Comparison of ENCODE assay signal across 7 cellular contexts in the genomic region with DNA sequence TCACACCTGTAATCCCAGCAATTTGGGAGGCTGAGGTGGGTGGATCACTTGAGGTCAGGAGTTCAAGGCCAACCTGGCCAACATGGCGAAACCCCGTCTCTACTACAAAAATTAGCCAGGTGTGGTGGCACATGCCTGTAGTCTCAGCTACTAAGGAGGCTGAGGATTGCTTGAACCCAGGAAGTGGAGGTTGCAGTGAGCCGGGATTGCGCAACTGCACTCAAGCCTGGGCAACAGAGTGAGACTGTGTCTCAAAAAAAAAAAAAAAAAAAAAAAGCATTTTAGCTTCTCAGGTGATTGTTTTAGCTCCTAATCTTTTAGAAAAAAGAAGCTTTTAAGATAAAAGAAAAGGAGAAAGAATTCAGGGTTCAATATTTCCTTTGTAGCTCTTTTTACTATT. TPM values are rescaled to one million over a fixed set of nuclear protein-coding genes. Genes with fewer than 3 reads are reported as not detected.
A peak's percentile ranks its signal among the peaks of the same experiment; 100 is the strongest.
DNase-seq lines count a peak whose midpoint lies in the region; ATAC-seq, FAIRE-seq and TF ChIP-seq lines count a peak whose summit lies in the region.
"Not testable (repeated sequence)": the region's sequence is repeated elsewhere in the genome, so short reads cannot be mapped to it uniquely, and the experiment has no call there.

No MANE protein-coding gene starts in this region.

- not testable (repeated sequence) for H3K4me1 ChIP-seq in A549; IMR-90 (ENCODE audit: control insufficient read depth, insufficient read depth, low read length); K562 (replicated peaks in 1 of 2; ENCODE audit: control insufficient read depth in 2 of 2, insufficient read depth in 2 of 2, low read length in 2 of 2); H1 (replicated peaks in 1 of 4; ENCODE audit: control insufficient read depth in 3 of 4, insufficient read depth in 4 of 4, low read length in 3 of 4); thyroid gland

- not testable (repeated sequence) for H4K20me1 ChIP-seq in IMR-90 (ENCODE audit: insufficient read depth, low read length); K562 (replicated peaks; ENCODE audit: control insufficient read depth, insufficient read depth, low read length); H1 (replicated peaks in 1 of 2; ENCODE audit: control insufficient read depth in 1 of 2, insufficient read depth in 2 of 2, low read length in 2 of 2)

- not testable (repeated sequence) for H3K18ac ChIP-seq in IMR-90 (ENCODE audit: low read depth, low read length); H1 (ENCODE audit: extremely low read depth, low read length)

- 84% methylated on average over 4 of the region's 4 CpGs for WGBS in A549 (ENCODE audit: missing lambda C conversion rate)
- WGBS in IMR-90 (ENCODE audit: extremely low coverage in 2 of 2, insufficient read length in 1 of 2), 2 experiments = no CpG with 5 or more reads among the region's 4 CpGs
- 0% methylated on average over 4 of the region's 4 CpGs for WGBS in K562 (ENCODE audit: insufficient coverage, low coverage, missing lambda C conversion rate)
- 88% methylated on average over 4 of the region's 4 CpGs; no CpG with 5 or more reads in 1 of the 2 experiments for WGBS in H1 (ENCODE audit: extremely low coverage in 1 of 2, insufficient coverage in 1 of 2, insufficient read length in 1 of 2, insufficient replicate concordance in 2 of 2, low coverage in 1 of 2, low lambda C conversion rate in 2 of 2, missing lambda C conversion rate in 1 of 2), 2 experiments
- WGBS in thyroid gland, 2 donors = 89 to 91% methylated on average over 4 of the region's 4 CpGs

- intact Hi-C loops in IMR-90 (cut with micrococcal nuclease); K562 (cut with micrococcal nuclease); thyroid gland (cut with DNase I): not testable (repeated sequence)

- H2BK15ac ChIP-seq in IMR-90 (ENCODE audit: low read depth, low read length); H1 (ENCODE audit: low read length): not testable (repeated sequence)

- not testable (repeated sequence) for TF ChIP-seq RAD21 in A549 (conservative IDR thresholded peaks at IDR 0.05 in 1 of 2, IDR thresholded peaks at IDR 0.05 in 1 of 2); IMR-90 (IDR thresholded peaks at IDR 0.05; ENCODE audit: low read length); K562 (CRISPR knock-in tag; conservative IDR thresholded peaks at IDR 0.05 in 1 of 2, IDR thresholded peaks at IDR 0.05 in 1 of 2); H1 (IDR thresholded peaks at IDR 0.05 in 1 of 2, conservative IDR thresholded peaks at IDR 0.05 in 1 of 2; ENCODE audit: low read depth in 2 of 2, low read length in 2 of 2)

- H3K27ac ChIP-seq in A549; IMR-90 (ENCODE audit: insufficient read depth, low read length); K562 (ENCODE audit: extremely low read depth, low read depth, low read length); H1 (ENCODE audit: low read depth, low read length); thyroid gland: not testable (repeated sequence)

- H2BK120ac ChIP-seq in IMR-90 (ENCODE audit: low read depth, low read length); H1 (replicated peaks; ENCODE audit: low read depth, low read length): not testable (repeated sequence)

- H2BK12ac ChIP-seq in H1 (ENCODE audit: low read depth, low read length) = not testable (repeated sequence)

- dilution Hi-C loops in IMR-90 (cut with HindIII; ENCODE audit: low sequenced_read_pairs, unreplicated experiment) = not testable (repeated sequence)

- BruUV-seq in IMR-90 (replicated peaks; lab: Mats Ljungman, UMichigan); K562 (replicated peaks; lab: Mats Ljungman, UMichigan): not testable (repeated sequence)

- H3K56ac ChIP-seq in IMR-90 (ENCODE audit: extremely low read depth, insufficient read depth, low read length); H1 (replicated peaks; ENCODE audit: insufficient read length, low read depth, low read length): not testable (repeated sequence)

- H4K8ac ChIP-seq in IMR-90 (ENCODE audit: low read depth in 2 of 2, low read length in 2 of 2); H1 (ENCODE audit: extremely low read depth, insufficient read depth, low read length): not testable (repeated sequence)

- not testable (repeated sequence) for H3K4me3 ChIP-seq in A549; IMR-90 (ENCODE audit: insufficient read depth, low read depth, low read length); K562; H1 (ENCODE audit: extremely low read depth in 1 of 4, insufficient read depth in 2 of 4, low read depth in 3 of 4, low read length in 4 of 4); thyroid gland (replicated peaks in 1 of 3)

- not testable (repeated sequence) for H2BK5ac ChIP-seq in IMR-90 (ENCODE audit: low read depth, low read length, poor library complexity, severe bottlenecking); H1 (ENCODE audit: low read depth, low read length)

- not testable (repeated sequence) for H3K27me3 ChIP-seq in IMR-90 (ENCODE audit: control insufficient read depth, insufficient read depth, low read length); K562 (ENCODE audit: control insufficient read depth in 2 of 2, insufficient read depth in 2 of 2, low read length in 2 of 2); H1 (replicated peaks in 1 of 4; ENCODE audit: control insufficient read depth in 3 of 4, extremely low read depth in 1 of 4, insufficient read depth in 3 of 4, low read length in 3 of 4); thyroid gland

- not testable (repeated sequence) for H3K79me2 ChIP-seq in K562 (ENCODE audit: control insufficient read depth, insufficient read depth, low read length); H1 (ENCODE audit: control insufficient read depth in 1 of 2, insufficient read depth in 2 of 2, low read length in 2 of 2)

- peak overlapping the region; percentile 92 for H3K27ac Mint-ChIP-seq in T-helper 17 cell

- not testable (repeated sequence) for H3K79me1 ChIP-seq in IMR-90 (ENCODE audit: low read depth in 1 of 2, low read length in 2 of 2); H1 (ENCODE audit: low read depth, low read length)

- TF ChIP-seq POLR2A in A549 (IDR thresholded peaks at IDR 0.05; ENCODE audit: low read length); IMR-90 (IDR thresholded peaks at IDR 0.05; ENCODE audit: low read depth, low read length); K562 (conservative IDR thresholded peaks at IDR 0.05); H1 (IDR thresholded peaks at IDR 0.05; ENCODE audit: control extremely low read depth in 1 of 2, low read depth in 2 of 2, low read length in 2 of 2); thyroid gland (IDR thresholded peaks at IDR 0.05): not testable (repeated sequence)

- not testable (repeated sequence) for DNase-seq in A549 (ENCODE audit: low read depth in 1 of 2, low spot score in 1 of 2); IMR-90; T-helper 17 cell; K562 (ENCODE audit: extremely low read depth in 1 of 4, low spot score in 3 of 4); H1 (ENCODE audit: low read depth in 1 of 2, low spot score in 2 of 2)
- peak; percentile 4 for DNase-seq in MV-4-11 (lab: John Stamatoyannopoulos, UW)
- peak; percentile 21 to 44 for DNase-seq in thyroid gland

- H3K36me3 Mint-ChIP-seq in T-helper 17 cell (ENCODE audit: low read depth) = peaks cover 27% of the 10 kb centered on the region

- not testable (repeated sequence) for TF ChIP-seq CTCF in A549 (IDR thresholded peaks at IDR 0.05); IMR-90 (conservative IDR thresholded peaks at IDR 0.05; ENCODE audit: low read depth, low read length); K562 (IDR thresholded peaks at IDR 0.05 in 2 of 3, conservative IDR thresholded peaks at IDR 0.05 in 1 of 3; ENCODE audit: insufficient read depth in 2 of 3, low read depth in 1 of 3, low read length in 3 of 3); H1 (IDR thresholded peaks at IDR 0.05; ENCODE audit: control extremely low read depth in 1 of 3, insufficient read depth in 1 of 3, low read depth in 1 of 3, low read length in 3 of 3); thyroid gland (IDR thresholded peaks at IDR 0.05)

- peaks cover 10% of the 10 kb centered on the region for H3K4me1 Mint-ChIP-seq in T-helper 17 cell

- H2AK9ac ChIP-seq in IMR-90 (replicated peaks; ENCODE audit: low read depth, low read length, poor library complexity) = not testable (repeated sequence)

- not testable (repeated sequence) for H3K23ac ChIP-seq in IMR-90 (ENCODE audit: low read depth, low read length); H1 (ENCODE audit: insufficient read length)

- ATAC-seq in A549; IMR-90 (ENCODE audit: low read depth); T-helper 17 cell; K562: not testable (repeated sequence)

- H3K4ac ChIP-seq in IMR-90 (ENCODE audit: low read depth, low read length); H1 (replicated peaks; ENCODE audit: insufficient read length, low read depth, low read length): not testable (repeated sequence)

- not testable (repeated sequence) for H3K9me1 ChIP-seq in IMR-90 (ENCODE audit: insufficient read depth, low read length); K562 (ENCODE audit: control insufficient read depth, insufficient read depth, low read length)

- H3K9ac ChIP-seq in IMR-90 (ENCODE audit: low read depth, low read length); K562 (ENCODE audit: insufficient read depth in 1 of 2, low read depth in 2 of 2, low read length in 2 of 2); H1 (replicated peaks in 1 of 4; ENCODE audit: extremely low read depth in 1 of 4, low read depth in 3 of 4, low read length in 3 of 4): not testable (repeated sequence)

- H2AK5ac ChIP-seq in IMR-90 (ENCODE audit: low read depth, low read length); H1 (ENCODE audit: low read depth, low read length): not testable (repeated sequence)

- H2AFZ ChIP-seq in IMR-90 (replicated peaks; ENCODE audit: low read length, poor library complexity); K562 (ENCODE audit: low read depth, low read length); H1 (ENCODE audit: low read length): not testable (repeated sequence)

- TF ChIP-seq EP300 in A549 (IDR thresholded peaks at IDR 0.05); K562 (IDR thresholded peaks at IDR 0.05; ENCODE audit: low read length); H1 (IDR thresholded peaks at IDR 0.05; ENCODE audit: borderline replicate concordance in 1 of 2, low read depth in 2 of 2, low read length in 2 of 2): not testable (repeated sequence)

- not testable (repeated sequence) for H4K5ac ChIP-seq in IMR-90 (ENCODE audit: low read depth, low read length); H1 (ENCODE audit: insufficient read length, low read depth, low read length)

- not testable (repeated sequence) for H3K4me3 Mint-ChIP-seq in T-helper 17 cell

- FAIRE-seq in A549 (lab: Jason Lieb, UNC); K562 (lab: Jason Lieb, UNC); H1 (lab: Jason Lieb, UNC): not testable (repeated sequence)

- not testable (repeated sequence) for H3K23me2 ChIP-seq in H1 (ENCODE audit: low read depth, low read length)

- CTCF ChIA-PET in A549 (lab: Yijun Ruan, JAX) = interaction anchor here (0.7 kb wide), 1 partner anchor 117 kb away, joined by 3 read pairs; no protein-coding TSS in a partner anchor
- CTCF ChIA-PET in IMR-90 (lab: Yijun Ruan, JAX) = interaction anchor here (0.6 to 1.0 kb wide), 3 partner anchors 22 to 222 kb away, joined by 3 to 5 read pairs (median 4); no protein-coding TSS in a partner anchor
- CTCF ChIA-PET in K562 (lab: Yijun Ruan, JAX; ENCODE audit: low intra/inter-chr PET ratio) = not testable (repeated sequence)
- CTCF ChIA-PET in H1 (lab: Charles Lee; ENCODE audit: partially characterized antibody) = interaction anchor here (1.1 to 1.2 kb wide), 2 partner anchors 12 to 69 kb away, joined by 3 to 5 read pairs; no protein-coding TSS in a partner anchor

- not testable (repeated sequence) for H3K14ac ChIP-seq in IMR-90 (replicated peaks; ENCODE audit: low read depth, low read length); H1 (ENCODE audit: insufficient read length)

- H3K4me2 ChIP-seq in A549; IMR-90 (ENCODE audit: low read depth, low read length); K562 (ENCODE audit: insufficient read depth, low read length); H1 (ENCODE audit: insufficient read depth in 1 of 2, low read depth in 2 of 2, low read length in 2 of 2): not testable (repeated sequence)

- in situ Hi-C loops in IMR-90 (cut with MboI; ENCODE audit: low sequenced_read_pairs); K562 (cut with MboI): not testable (repeated sequence)

- H3K36me3 ChIP-seq in IMR-90 (ENCODE audit: control insufficient read depth, insufficient read depth, low read length); K562 (ENCODE audit: control insufficient read depth, insufficient read depth, low read length); H1 (ENCODE audit: control insufficient read depth in 2 of 4, insufficient read depth in 4 of 4, low read length in 3 of 4); thyroid gland: not testable (repeated sequence)

- H4K91ac ChIP-seq in IMR-90 (ENCODE audit: insufficient read depth, low read depth, low read length); H1 (replicated peaks; ENCODE audit: insufficient read length, low read length): not testable (repeated sequence)

- not testable (repeated sequence) for H3K9me3 ChIP-seq in A549; IMR-90 (ENCODE audit: control insufficient read depth, insufficient read depth, low read length); T-helper 17 cell (ENCODE audit: control insufficient read depth, low read length, poor library complexity, severe bottlenecking); K562 (replicated peaks; ENCODE audit: control insufficient read depth, insufficient read depth, low read depth, low read length); H1 (ENCODE audit: insufficient read depth in 2 of 2, low read depth in 1 of 2, low read length in 1 of 2); thyroid gland

- POLR2A ChIA-PET in A549 (lab: Yijun Ruan, JAX); IMR-90 (lab: Charles Lee; ENCODE audit: unreplicated experiment); K562 (lab: Yijun Ruan, JAX): not testable (repeated sequence)
- POLR2A ChIA-PET in H1 (lab: Charles Lee; ENCODE audit: partially characterized antibody) = interaction anchor here (2.0 kb wide), 1 partner anchor 10 kb away, joined by 5 read pairs; no protein-coding TSS in a partner anchor

- not testable (repeated sequence) for H2BK20ac ChIP-seq in IMR-90 (ENCODE audit: low read depth, low read length); H1 (ENCODE audit: low read length)

- H3K27me3 Mint-ChIP-seq in T-helper 17 cell = not testable (repeated sequence)

RNA-seq across cellular contexts. Expression of a gene that starts 19.0 kb away (rescaled TPM):
- 3.7 and 5.1 TPM in 2 replicates for polyA plus RNA-seq in A549 (2011; rRNA removed)
- polyA plus RNA-seq in A549 (2012; cell fraction: cytosol; rRNA removed) = 1.1 and 1.2 TPM in 2 replicates
- polyA plus RNA-seq in A549 (2012; cell fraction: nucleus; rRNA removed) = 0.90 and 1.0 TPM in 2 replicates
- polyA plus RNA-seq in A549 (2017; fragmentation: RNase III; extraction: RNeasy Plus Mini Kit Qiagen cat#74134 plus additional on column Dnase treatment) = 4.1 to 4.4 TPM (median 4.3 TPM) in 3 replicates
- 2.2 and 2.4 TPM in 2 replicates for polyA minus RNA-seq in A549 (2011; rRNA and poly(A)+ RNA removed)
- under 0.01 TPM in 2 replicates for total RNA-seq in IMR-90 (2012; rRNA removed)
- not detected in 2 replicates for polyA plus RNA-seq in IMR-90 (2012; rRNA removed)
- polyA plus RNA-seq in IMR-90 (2012; cell fraction: cytosol; rRNA removed) = not detected in 2 replicates
- polyA plus RNA-seq in IMR-90 (2012; cell fraction: nucleus; rRNA removed; ENCODE audit: low replicate concordance) = not detected in 2 replicates
- total RNA-seq in T-helper 17 cell = 10 to 100 TPM; 17.2 to 19.7 TPM
- total RNA-seq in K562 (2011; cell fraction: chromatin; rRNA removed; ENCODE audit: low replicate concordance) = not detected in 2 replicates
- not detected in 2 replicates for total RNA-seq in K562 (2011; cell fraction: nucleolus; rRNA removed)
- not detected in 2 replicates for total RNA-seq in K562 (2011; cell fraction: nucleoplasm; rRNA removed)
- not detected in 2 replicates for total RNA-seq in K562 (2014; rRNA removed)
- total RNA-seq in K562 (2014; rRNA removed; fragmentation: Illumina TruSeq; extraction: Trizol) = not detected in 2 replicates
- total RNA-seq in K562 (2015; rRNA removed; fragmentation: Illumina TruSeq; extraction: Trizol) = not detected in 2 replicates
- 0.07 and 0.18 TPM in 2 replicates for total RNA-seq in K562 (2021)
- not detected in 2 replicates for polyA plus RNA-seq in K562 (2011; rRNA removed)
- not detected in 2 replicates for polyA plus RNA-seq in K562 (2011; cell fraction: cytosol; rRNA removed)
- polyA plus RNA-seq in K562 (2011; cell fraction: nucleus; rRNA removed) = not detected in 2 replicates
- not detected in 2 replicates for polyA plus RNA-seq in K562 (2012)
- not detected in 2 replicates for polyA plus RNA-seq in K562 (2014; fragmentation: Illumina TruSeq; extraction: Trizol)
- not detected for polyA plus RNA-seq in K562 (2014; fragmentation: Nextera tagmentation; extraction: Ambion mirVana)
- polyA plus RNA-seq in K562 (2014; rRNA removed) = not detected in 2 replicates
- polyA minus RNA-seq in K562 (2011; rRNA and poly(A)+ RNA removed) = not detected in 2 replicates
- not detected in 2 replicates for polyA minus RNA-seq in K562 (2011; cell fraction: cytosol; rRNA and poly(A)+ RNA removed)
- not detected in 2 replicates for polyA minus RNA-seq in K562 (2011; cell fraction: nucleus; rRNA and poly(A)+ RNA removed)
- total RNA-seq in H1 (2021; fragmentation: NEBNext Ultra II Directional; extraction: Animal tissue kit (Norgen Biotek cat#: 25700)) = 20.2 and 20.7 TPM in 2 replicates
- polyA plus RNA-seq in H1 (2011; rRNA removed) = 4.5 and 6.6 TPM in 2 replicates
- 9.3 TPM for polyA plus RNA-seq in H1 (2011; cell fraction: cytosol; rRNA removed)
- 3.7 TPM for polyA plus RNA-seq in H1 (2011; cell fraction: nucleus; rRNA removed)
- polyA plus RNA-seq in H1 (2012, experiment 1 of 2) = 11.7 to 15.6 TPM (median 12.0 TPM) in 4 replicates
- polyA plus RNA-seq in H1 (2012, experiment 2 of 2) = 1.8 TPM
- polyA plus RNA-seq in H1 (2013, experiment 1 of 2) = 10.3 TPM
- polyA plus RNA-seq in H1 (2013, experiment 2 of 2) = 10.0 TPM
- 13.2 and 18.3 TPM in 2 replicates for polyA minus RNA-seq in H1 (2011; rRNA and poly(A)+ RNA removed)
- 8.4 TPM for polyA minus RNA-seq in H1 (2011; cell fraction: cytosol; rRNA and poly(A)+ RNA removed)
- polyA minus RNA-seq in H1 (2011; cell fraction: nucleus; rRNA and poly(A)+ RNA removed) = 12.2 TPM
- 1 to 10 TPM; 8.1 to 9.7 (median 8.7) TPM for total RNA-seq in thyroid gland

RNA-seq across cellular contexts. Expression of a gene that starts 59.2 kb away (rescaled TPM):
- polyA plus RNA-seq in A549 (2011; rRNA removed) (7.0 and 9.7 TPM in 2 replicates), A549 (2017; fragmentation: RNase III; extraction: RNeasy Plus Mini Kit Qiagen cat#74134 plus additional on column Dnase treatment) (2.8 to 3.6 TPM (median 3.6 TPM) in 3 replicates), IMR-90 (2012; rRNA removed) (0.39 and 0.53 TPM in 2 replicates), K562 (2011; rRNA removed) (0.20 and 0.33 TPM in 2 replicates), K562 (2014; fragmentation: Illumina TruSeq; extraction: Trizol) (0.08 and 0.12 TPM in 2 replicates), K562 (2014; fragmentation: Nextera tagmentation; extraction: Ambion mirVana) (under 1 TPM; 0.01 to 0.04 TPM), K562 (2014; rRNA removed) (0.15 TPM in 1 of 2 replicates, not detected in the other), H1 (2011; rRNA removed) (3.2 and 3.7 TPM in 2 replicates)
- 2.3 and 2.5 TPM in 2 replicates for polyA plus RNA-seq in A549 (2012; cell fraction: cytosol; rRNA removed)
- polyA plus RNA-seq in A549 (2012; cell fraction: nucleus; rRNA removed) = 2.0 and 2.2 TPM in 2 replicates
- polyA minus RNA-seq in A549 (2011; rRNA and poly(A)+ RNA removed) = 16.0 and 16.8 TPM in 2 replicates
- total RNA-seq in IMR-90 (2012; rRNA removed) (0.83 and 1.6 TPM in 2 replicates), T-helper 17 cell (10 to 100 TPM; 15.5 to 28.3 TPM), K562 (2014; rRNA removed) (0.53 and 0.68 TPM in 2 replicates), K562 (2014; rRNA removed; fragmentation: Illumina TruSeq; extraction: Trizol) (0.15 and 0.19 TPM in 2 replicates), K562 (2015; rRNA removed; fragmentation: Illumina TruSeq; extraction: Trizol) (0.15 and 0.40 TPM in 2 replicates), K562 (2021) (0.09 and 0.51 TPM in 2 replicates), thyroid gland (10 to 100 TPM in 2 of 4 donors, 1 to 10 TPM in 2; 6.7 to 14.0 (median 9.6) TPM)
- polyA plus RNA-seq in IMR-90 (2012; cell fraction: cytosol; rRNA removed) = 0.27 and 0.43 TPM in 2 replicates
- polyA plus RNA-seq in IMR-90 (2012; cell fraction: nucleus; rRNA removed; ENCODE audit: low replicate concordance) = 0.09 and 0.55 TPM in 2 replicates
- 0.37 TPM in 1 of 2 replicates, not detected in the other for total RNA-seq in K562 (2011; cell fraction: chromatin; rRNA removed; ENCODE audit: low replicate concordance)
- 0.17 TPM in 1 of 2 replicates, not detected in the other for total RNA-seq in K562 (2011; cell fraction: nucleolus; rRNA removed)
- total RNA-seq in K562 (2011; cell fraction: nucleoplasm; rRNA removed) = not detected in 2 replicates
- 0.03 TPM in 1 of 2 replicates, not detected in the other for polyA plus RNA-seq in K562 (2011; cell fraction: cytosol; rRNA removed)
- 0.36 and 0.59 TPM in 2 replicates for polyA plus RNA-seq in K562 (2011; cell fraction: nucleus; rRNA removed)
- 0.25 and 0.40 TPM in 2 replicates for polyA plus RNA-seq in K562 (2012)
- 0.67 and 0.87 TPM in 2 replicates for polyA minus RNA-seq in K562 (2011; rRNA and poly(A)+ RNA removed)
- not detected in 2 replicates for polyA minus RNA-seq in K562 (2011; cell fraction: cytosol; rRNA and poly(A)+ RNA removed)
- polyA minus RNA-seq in K562 (2011; cell fraction: nucleus; rRNA and poly(A)+ RNA removed) = 0.11 TPM in 1 of 2 replicates, not detected in the other
- 3.8 and 4.4 TPM in 2 replicates for total RNA-seq in H1 (2021; fragmentation: NEBNext Ultra II Directional; extraction: Animal tissue kit (Norgen Biotek cat#: 25700))
- 3.8 TPM for polyA plus RNA-seq in H1 (2011; cell fraction: cytosol; rRNA removed)
- polyA plus RNA-seq in H1 (2011; cell fraction: nucleus; rRNA removed) = 6.5 TPM
- 3.4 to 5.2 TPM (median 4.3 TPM) in 4 replicates for polyA plus RNA-seq in H1 (2012, experiment 1 of 2)
- polyA plus RNA-seq in H1 (2012, experiment 2 of 2) = 0.33 TPM
- 2.9 TPM for polyA plus RNA-seq in H1 (2013, experiment 1 of 2)
- polyA plus RNA-seq in H1 (2013, experiment 2 of 2) = 2.2 TPM
- polyA minus RNA-seq in H1 (2011; rRNA and poly(A)+ RNA removed) = 20.2 and 28.7 TPM in 2 replicates
- 2.3 TPM for polyA minus RNA-seq in H1 (2011; cell fraction: cytosol; rRNA and poly(A)+ RNA removed)
- 10.7 TPM for polyA minus RNA-seq in H1 (2011; cell fraction: nucleus; rRNA and poly(A)+ RNA removed)
